26 cellular contexts compared by ENCODE assay signal in the genomic region with DNA sequence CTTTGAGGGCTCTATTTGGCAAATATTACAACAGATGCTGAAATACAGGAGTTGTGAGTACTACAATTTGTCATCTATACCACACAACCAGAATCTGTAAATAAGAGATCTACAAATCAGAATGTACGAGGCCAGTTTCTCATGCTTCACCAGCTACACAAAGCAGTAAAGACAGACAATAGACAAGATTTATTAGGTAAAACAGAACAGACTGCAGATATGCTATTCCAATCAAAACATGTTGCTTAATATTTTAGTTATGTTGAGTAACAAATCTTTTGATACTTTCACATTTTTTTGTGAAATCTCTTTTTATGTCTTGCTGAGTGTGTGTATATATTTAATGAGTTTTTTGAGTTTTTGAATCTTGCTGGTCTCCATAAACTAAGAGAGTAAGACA.
"Had no signal": no experiment of that assay in that cellular context is flagged by ENCODE, and none has a peak within 500 bp of the region (broad histone marks: within the 10 kb centered on the region; RNA-seq: fewer than 3 reads in every experiment).

No MANE protein-coding gene starts in this region.

- H2AFZ ChIP-seq: hepatocyte had no signal

- H3K9me3 ChIP-seq: esophagus muscularis mucosa, neutrophil, pancreas, thoracic aorta, upper lobe of left lung had no signal

- H3K4me1 ChIP-seq: pancreas, upper lobe of left lung had no signal

- H3K27ac ChIP-seq: coronary artery, esophagus muscularis mucosa, hepatocyte, neutrophil, pancreas, thoracic aorta, upper lobe of left lung had no signal

- ATAC-seq: activated CD4-positive, alpha-beta T cell treated with anti-CD3 and anti-CD28 coated beads for 36 hours; activated T-cell treated with anti-CD3 and anti-CD28 coated beads, Interleukin-2, amount 50 U/mL, for 4 hours; left ventricle myocardium superior; natural killer cell treated with Interleukin-12 subunit alpha and Interleukin-12 subunit beta and Interleukin-15 and Interleukin-18, amount 100 ng/mL, for 72 hours; pancreas; right cardiac atrium; stimulated activated naive B cell treated with anti-CD40 and anti-IgM and Interleukin-4, amounts not matched to agents 10 μg/mL and 1 μg/mL and 100 μg/mL, for 72 hours; T-helper 17 cell had no signal

- H3K4me3 ChIP-seq: coronary artery, esophagus muscularis mucosa, hepatocyte, pancreas, thoracic aorta, upper lobe of left lung had no signal

- H3K4me2 ChIP-seq: hepatocyte had no signal

- H3K27me3 ChIP-seq: esophagus muscularis mucosa, hepatocyte, neutrophil, pancreas, upper lobe of left lung had no signal

- DNase-seq: activated B cell treated with CpG ODN at 0.5 μM for 24 hours; activated CD4-positive, alpha-beta T cell treated with anti-CD3 and anti-CD28 coated beads for 36 hours; activated CD4-positive, alpha-beta T cell treated with anti-CD3 and anti-CD28 coated beads, Interleukin-2, amount 50 U/mL, for 48 hours; activated CD8-positive, alpha-beta memory T cell treated with anti-CD3 and anti-CD28 coated beads, Interleukin-2, amount 50 U/mL, for 48 hours; activated naive CD4-positive, alpha-beta T cell treated with Interleukin-2 at 50 U/mL for 16 hours; activated naive CD8-positive, alpha-beta T cell treated with anti-CD3 and anti-CD28 coated beads for 36 hours; activated T-cell treated with anti-CD3 and anti-CD28 coated beads, Interleukin-2, amount 50 U/mL, for 4 hours; amygdala; cerebellar nuclear complex; foreskin melanocyte; left ventricle myocardium superior; pancreas; right cardiac atrium; small intestine; stimulated activated CD4-positive, alpha-beta T cell treated with anti-CD3 and anti-CD28 coated beads, Interleukin-2, amount 100 ng/mL, for 48 hours; stimulated activated CD8-positive, alpha-beta memory T cell treated with anti-CD3 and anti-CD28 coated beads, Interleukin-4, amount 100 ng/mL, for 48 hours; stimulated activated naive B cell treated with anti-CD40 and anti-IgM and Interleukin-4, amounts not matched to agents 10 μg/mL and 1 μg/mL and 100 μg/mL, for 72 hours; SW 1271; T-helper 17 cell; upper lobe of left lung had no signal

- H3K36me3 ChIP-seq: pancreas, thoracic aorta had no signal
